22 cellular contexts compared by ENCODE assay signal in genomic region chr10:71846816-71847215, GRCh38. TPM values are rescaled to one million over a fixed set of nuclear protein-coding genes. Genes with fewer than 3 reads are reported as not detected.
DNase-seq lines count a peak whose midpoint lies in the region; ATAC-seq, FAIRE-seq and TF ChIP-seq lines count a peak whose summit lies in the region.
"Had no signal": no experiment of that assay in that cellular context is flagged by ENCODE, and none has a peak within 500 bp of the region (broad histone marks: within the 10 kb centered on the region; RNA-seq: fewer than 3 reads in every experiment).

No MANE protein-coding gene starts in this region.

- POLR2A ChIA-PET in MCF 10A (lab: Yijun Ruan, JAX) (interaction anchor here (0.6 kb wide), 1 partner anchor 15 kb away, joined by 3 read pairs; no protein-coding TSS in a partner anchor), SK-N-SH (lab: Yijun Ruan, JAX) (no interaction called here)

- intact Hi-C loops in mammary epithelial cell (cut with micrococcal nuclease) (no loop called here), MCF 10A (cut with micrococcal nuclease) (no loop called here), aorta (cut with DNase I) (no loop called here)

- H3K27me3 ChIP-seq in mammary epithelial cell (ENCODE audit: insufficient read depth, low read length) = no peaks in the 10 kb centered on the region
- H3K27me3 ChIP-seq in aorta (ENCODE audit: control insufficient read depth in 1 of 2, insufficient read depth in 2 of 2, low read length in 1 of 2) = no peaks in the 10 kb centered on the region
- no peaks in the 10 kb centered on the region for H3K27me3 ChIP-seq in small intestine (ENCODE audit: control insufficient read depth in 2 of 2, insufficient read depth in 2 of 2, low read length in 2 of 2)
- no peaks in the 10 kb centered on the region for H3K27me3 ChIP-seq in SK-N-SH (ENCODE audit: insufficient read depth)

- H3K4me2 ChIP-seq in mammary epithelial cell (ENCODE audit: insufficient read depth, low read depth, low read length) (peak overlapping the region; percentile 2), SK-N-SH (no peak overlapping the region)

- in situ Hi-C loops in mammary epithelial cell (cut with MboI; ENCODE audit: low sequenced_read_pairs in 2 of 2) = no loop called here

- CTCF ChIA-PET in mammary epithelial cell (lab: Charles Lee; ENCODE audit: low non-redundant PET) = no interaction called here
- CTCF ChIA-PET in MCF 10A (lab: Yijun Ruan, JAX) = interaction anchor here (1.2 to 2.5 kb wide), 2 partner anchors 50 to 513 kb away, joined by 3 to 12 read pairs; no protein-coding TSS in a partner anchor
- CTCF ChIA-PET in SK-N-SH (lab: Yijun Ruan, JAX) = interaction anchor here (1.0 to 1.7 kb wide), 2 partner anchors 50 to 150 kb away, joined by 3 to 8 read pairs; no protein-coding TSS in a partner anchor

- H3K9me3 Mint-ChIP-seq in MCF 10A (ENCODE audit: unreplicated experiment) (no peaks in the 10 kb centered on the region), brain (peaks cover 0 to 3% (median 0%) of the 10 kb centered on the region in 5 experiments), naive B cell (no peaks in the 10 kb centered on the region)
- H3K9me3 Mint-ChIP-seq: activated T-helper 17 cell treated with anti-CD3 and anti-CD28 coated beads, Interleukin-2, amount 50 U/mL, for 72 hours had no signal

- no peak for TF ChIP-seq EP300 in SK-N-SH (IDR thresholded peaks at IDR 0.05; ENCODE audit: borderline replicate concordance in 1 of 2, low read depth in 1 of 2, low read length in 1 of 2)

- no peaks in the 10 kb centered on the region for H3K9me2 ChIP-seq in SK-N-SH

- H3F3A ChIP-seq in SK-N-SH (replicated peaks; ENCODE audit: insufficient read depth) = no peaks in the 10 kb centered on the region

- H3K36me3 Mint-ChIP-seq in MCF 10A (ENCODE audit: insufficient read depth, unreplicated experiment) (peaks cover 9% of the 10 kb centered on the region), brain (peaks cover 47% of the 10 kb centered on the region), naive B cell (no peaks in the 10 kb centered on the region)

- H3K4me1 ChIP-seq in mammary epithelial cell (ENCODE audit: insufficient read depth, low read length) (peaks cover 13% of the 10 kb centered on the region), aorta (ENCODE audit: control insufficient read depth in 1 of 2, insufficient read depth in 2 of 2, low read length in 2 of 2) (peaks cover 0 to 2% of the 10 kb centered on the region in 2 donors), small intestine (ENCODE audit: control insufficient read depth in 2 of 2, insufficient read depth in 1 of 2, low read depth in 1 of 2, low read length in 1 of 2) (peaks cover 0 to 13% of the 10 kb centered on the region in 2 donors), SK-N-SH (ENCODE audit: control insufficient read depth in 1 of 2, insufficient read depth in 2 of 2, low read depth in 1 of 2, low read length in 1 of 2) (peaks cover 24 to 28% of the 10 kb centered on the region in 2 experiments; a peak in 3 of 4 replicates)

- H3K27me3 Mint-ChIP-seq in MCF 10A (ENCODE audit: insufficient read depth, unreplicated experiment) (no peaks in the 10 kb centered on the region), brain (peaks cover 15% of the 10 kb centered on the region), naive B cell (no peaks in the 10 kb centered on the region)
- H3K27me3 Mint-ChIP-seq: activated T-helper 17 cell treated with anti-CD3 and anti-CD28 coated beads, Interleukin-2, amount 50 U/mL, for 72 hours; stimulated activated naive CD8-positive, alpha-beta T cell treated with anti-CD3 and anti-CD28 coated beads, Interleukin-15, amount 100 ng/mL, for 72 hours had no signal

- TF ChIP-seq CTCF in mammary epithelial cell (conservative IDR thresholded peaks at IDR 0.05 in 1 of 2, IDR thresholded peaks at IDR 0.05 in 1 of 2; ENCODE audit: extremely low read depth in 1 of 2, insufficient read depth in 1 of 2, low read depth in 1 of 2, low read length in 2 of 2) (no peak), MCF 10A (IDR thresholded peaks at IDR 0.05; ENCODE audit: unreplicated experiment) (no peak), brain (conservative IDR thresholded peaks at IDR 0.05) (no peak), coronary artery (IDR thresholded peaks at IDR 0.05) (no peak), SK-N-SH (IDR thresholded peaks at IDR 0.05) (no peak)

- H3K4me3 ChIP-seq in mammary epithelial cell (replicated peaks in 1 of 3; ENCODE audit: insufficient read depth in 1 of 3, low read depth in 2 of 3, low read length in 3 of 3) (no peak overlapping the region), aorta (ENCODE audit: low read length in 2 of 2) (no peak overlapping the region), small intestine (ENCODE audit: low read depth in 1 of 2, low read length in 2 of 2) (no peak overlapping the region), coronary artery (no peak overlapping the region), SK-N-SH (ENCODE audit: low read depth in 2 of 2, low read length in 1 of 2) (no peak overlapping the region)
- H3K4me3 ChIP-seq: A549, skin epidermis had no signal

- H3K4me3 Mint-ChIP-seq in MCF 10A (ENCODE audit: unreplicated experiment) (no peak overlapping the region), brain (peak overlapping the region in 4 of 5 experiments; percentile 44 to 98 (median 58)), naive B cell (peak overlapping the region in 1 of 8 donors; percentile 35)
- H3K4me3 Mint-ChIP-seq: activated T-helper 17 cell treated with anti-CD3 and anti-CD28 coated beads, Interleukin-2, amount 50 U/mL, for 72 hours; stimulated activated naive CD8-positive, alpha-beta T cell treated with anti-CD3 and anti-CD28 coated beads, Interleukin-15, amount 100 ng/mL, for 72 hours had no signal

- dilution Hi-C loops in mammary epithelial cell (cut with HindIII; ENCODE audit: low sequenced_read_pairs) = loop anchor here (5.0 kb wide), 1 partner anchor 60 kb away; no protein-coding TSS in a partner anchor

- peaks cover 3% of the 10 kb centered on the region for H4K20me1 ChIP-seq in mammary epithelial cell (ENCODE audit: insufficient read depth, low read length)
- peaks cover 84% of the 10 kb centered on the region for H4K20me1 ChIP-seq in SK-N-SH (ENCODE audit: insufficient read depth)

- H3K27ac Mint-ChIP-seq in MCF 10A (ENCODE audit: low read depth, unreplicated experiment) (no peak overlapping the region), brain (peak overlapping the region in 4 of 5 experiments; percentile 8 to 96 (median 88)), naive B cell (peak overlapping the region in 4 of 6 donors; percentile 39 to 79 (median 75))
- H3K27ac Mint-ChIP-seq: activated T-helper 17 cell treated with anti-CD3 and anti-CD28 coated beads, Interleukin-2, amount 50 U/mL, for 72 hours had no signal

- H3K79me2 ChIP-seq in mammary epithelial cell (ENCODE audit: insufficient read depth, low read length) (peaks cover 91% of the 10 kb centered on the region), SK-N-SH (ENCODE audit: insufficient read depth) (peaks cover 92% of the 10 kb centered on the region)

- no peak overlapping the region for H3K27ac ChIP-seq in mammary epithelial cell (ENCODE audit: insufficient read depth, low read depth, low read length)
- H3K27ac ChIP-seq in aorta (ENCODE audit: low read depth in 1 of 2, low read length in 2 of 2) = no peak overlapping the region
- no peak overlapping the region for H3K27ac ChIP-seq in small intestine (ENCODE audit: low read depth in 1 of 2, low read length in 1 of 2)
- peak overlapping the region in 1 of 2 donors; percentile 4 for H3K27ac ChIP-seq in coronary artery
- H3K27ac ChIP-seq in SK-N-SH (ENCODE audit: low read depth in 2 of 2, low read length in 1 of 2) = no peak overlapping the region
- H3K27ac ChIP-seq: A549, C4-2B, HL-60 had no signal

- BruUV-seq in mammary epithelial cell (replicated peaks; lab: Mats Ljungman, UMichigan) (no TSS peak), MCF 10A (replicated peaks; lab: Mats Ljungman, UMichigan) (no TSS peak)

- H3K9ac ChIP-seq in mammary epithelial cell (ENCODE audit: insufficient read depth, low read length) = no peak overlapping the region
- no peak overlapping the region for H3K9ac ChIP-seq in SK-N-SH

- H3K9me3 ChIP-seq in mammary epithelial cell (replicated peaks; ENCODE audit: insufficient read depth, low read length) (no peaks in the 10 kb centered on the region), aorta (ENCODE audit: control insufficient read depth, low read length) (no peaks in the 10 kb centered on the region), small intestine (ENCODE audit: control insufficient read depth, low read depth) (no peaks in the 10 kb centered on the region), SK-N-SH (no peaks in the 10 kb centered on the region)
- H3K9me3 ChIP-seq: A549 had no signal

- no peak for FAIRE-seq in small intestine (lab: Jason Lieb, UNC)
- FAIRE-seq: A549 had no signal

- WGBS in mammary epithelial cell (ENCODE audit: low coverage, missing lambda C conversion rate) = 96% methylated on average over 3 of the region's 3 CpGs
- 87 to 96% methylated on average over 3 of the region's 3 CpGs for WGBS in aorta, 2 donors
- WGBS in small intestine, 3 donors = 85 to 95% (median 93%) methylated on average over 3 of the region's 3 CpGs
- WGBS in SK-N-SH (ENCODE audit: low lambda C conversion rate) = 100% methylated on average over 3 of the region's 3 CpGs

- H3K4me1 Mint-ChIP-seq in MCF 10A (ENCODE audit: insufficient read depth, unreplicated experiment) (peaks cover 57% of the 10 kb centered on the region), brain (peaks cover 93% of the 10 kb centered on the region), naive B cell (peaks cover 45 to 84% (median 75%) of the 10 kb centered on the region in 3 donors)

- no peak for ATAC-seq in naive B cell (ENCODE audit: low read depth in 2 of 2)
- ATAC-seq in aorta (ENCODE audit: low FRiP score) = no peak
- ATAC-seq: A549; activated T-helper 17 cell treated with anti-CD3 and anti-CD28 coated beads, Interleukin-2, amount 50 U/mL, for 72 hours; HCT116; Right ventricle myocardium inferior; stimulated activated naive CD8-positive, alpha-beta T cell treated with anti-CD3 and anti-CD28 coated beads, Interleukin-15, amount 100 ng/mL, for 72 hours had no signal

- H3K36me3 ChIP-seq in mammary epithelial cell (ENCODE audit: insufficient read depth, low read length) = no peaks in the 10 kb centered on the region
- no peaks in the 10 kb centered on the region for H3K36me3 ChIP-seq in aorta (ENCODE audit: control insufficient read depth in 1 of 2, insufficient read depth in 2 of 2, low read length in 1 of 2)
- H3K36me3 ChIP-seq in small intestine (ENCODE audit: control insufficient read depth in 2 of 2, insufficient read depth in 2 of 2, low read length in 2 of 2) = no peaks in the 10 kb centered on the region
- peaks cover 0 to 6% of the 10 kb centered on the region in 2 experiments for H3K36me3 ChIP-seq in SK-N-SH (replicated peaks in 1 of 2; ENCODE audit: control insufficient read depth in 1 of 2, insufficient read depth in 2 of 2, low read length in 1 of 2)

- TF ChIP-seq RAD21 in SK-N-SH (IDR thresholded peaks at IDR 0.05; ENCODE audit: low read length) = no peak

- H2AFZ ChIP-seq in mammary epithelial cell (ENCODE audit: low read depth, low read length) = no peak overlapping the region
- H2AFZ ChIP-seq in SK-N-SH (ENCODE audit: low read depth) = no peak overlapping the region

- DNase-seq in mammary epithelial cell (no peak), MCF 10A (ENCODE audit: unreplicated experiment) (no peak), naive B cell (no peak), aorta (peak; percentile 51 to 60), small intestine (no peak), coronary artery (ENCODE audit: low spot score) (no peak), SK-N-SH (no peak)
- DNase-seq: activated CD4-positive, alpha-beta T cell treated with anti-CD3 and anti-CD28 coated beads for 48 hours; caudate nucleus; effector CD4-positive, alpha-beta T cell; NCI-H2029; NCI-H446; stimulated activated CD4-positive, alpha-beta T cell treated with anti-CD3 and anti-CD28 coated beads, Interleukin-4, amount 100 ng/mL, for 1 hour; stimulated activated naive CD8-positive, alpha-beta T cell treated with anti-CD3 and anti-CD28 coated beads, Interleukin-15, amount 100 ng/mL, for 72 hours had no signal

RNA-seq across cellular contexts. Expression of gene PSAP, which starts 4.2 kb away (rescaled TPM):
- total RNA-seq in mammary epithelial cell = 1,000 to 10,000 TPM in 1 of 2 donors, 100 to 1,000 TPM in 1; 655 to 1,757 TPM
- 864 TPM for polyA plus RNA-seq in mammary epithelial cell
- polyA minus RNA-seq in mammary epithelial cell = 764 TPM
- 506 and 692 TPM in 2 replicates for total RNA-seq in MCF 10A (2022)
- polyA plus RNA-seq in brain (ENCODE audit: insufficient read depth, low read depth, low replicate concordance) = 1,531 TPM
- 100 to 1,000 TPM; 476 to 761 (median 550) TPM for polyA plus RNA-seq in naive B cell (ENCODE audit: low read depth in 6 of 6)
- 1,000 to 10,000 TPM in 1 of 2 donors, 100 to 1,000 TPM in 1; 995 to 1,176 TPM for total RNA-seq in aorta
- 1,000 to 10,000 TPM in 1 of 2 donors, 100 to 1,000 TPM in 1; 698 to 1,028 TPM for polyA plus RNA-seq in aorta
- polyA plus RNA-seq in small intestine = 100 to 1,000 TPM; 149 to 411 (median 210) TPM
- 1,647 and 1,947 TPM in 2 replicates for polyA plus RNA-seq in SK-N-SH (2012; rRNA removed)
- 1,355 and 1,432 TPM in 2 replicates for polyA plus RNA-seq in SK-N-SH (2012; cell fraction: cytosol; rRNA removed)
- 2,007 and 2,090 TPM in 2 replicates for polyA plus RNA-seq in SK-N-SH (2012; cell fraction: nucleus; rRNA removed)

Comparison
In these comparisons a context has a peak if more than half of its experiments do, and no peak if none do; other contexts are left out.
1. DNase-seq: peak in aorta (2 of 2); none in mammary epithelial cell (single experiment), MCF 10A (single experiment), naive B cell (single experiment), small intestine (single experiment), coronary artery (single experiment) and SK-N-SH (single experiment).